In the genomic region with DNA sequence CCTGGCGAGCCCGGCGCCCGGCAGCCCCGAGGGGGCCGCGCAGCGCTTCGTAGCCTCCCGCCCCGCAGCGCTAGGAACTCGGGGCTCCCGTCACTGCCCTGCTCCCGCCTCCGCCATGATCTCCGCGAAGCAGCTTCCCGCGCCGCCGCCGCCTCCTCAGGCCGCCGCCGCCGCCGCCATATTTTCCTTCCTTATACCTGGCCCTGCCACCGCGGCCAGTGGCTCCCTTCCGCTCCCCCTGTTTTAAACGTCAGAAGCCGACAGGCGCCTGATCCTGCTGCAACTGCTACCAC, we compare ENCODE assay signal across 8 cellular contexts. TPM values are rescaled to one million over a fixed set of nuclear protein-coding genes. Genes with fewer than 3 reads are reported as not detected.
DNase-seq lines count a peak whose midpoint lies in the region; ATAC-seq and TF ChIP-seq lines count a peak whose summit lies in the region.

No MANE protein-coding gene starts in this region.

- CTCF ChIA-PET in BJ (lab: Yijun Ruan, JAX), result no interaction called here
- CTCF ChIA-PET in activated CD8-positive, alpha-beta T cell treated with anti-CD3 and anti-CD28 coated beads, Interleukin-2, amount 10 ng/mL, durations not matched to agents 7 days and 5 days (lab: Charles Lee), result interaction anchor here (0.6 to 1.8 kb wide), 2 partner anchors 34 to 192 kb away, joined by 3 to 4 read pairs; no protein-coding TSS in a partner anchor

- H3K9me2 ChIP-seq in hepatocyte (replicated peaks; ENCODE audit: insufficient read depth), result no peaks in the 10 kb centered on the region

- H3K27me3 Mint-ChIP-seq in activated CD8-positive, alpha-beta T cell treated with anti-CD3 and anti-CD28 coated beads, Interleukin-2, amount 10 ng/mL, durations not matched to agents 7 days and 5 days (ENCODE audit: low read depth), result peaks cover 3% of the 10 kb centered on the region

- H3K9ac ChIP-seq in smooth muscle cell (ENCODE audit: low read depth), result peak overlapping the region; percentile 95

- peaks cover 9% of the 10 kb centered on the region for H3K4me1 ChIP-seq in hepatocyte (ENCODE audit: insufficient read depth)
- peaks cover 11% of the 10 kb centered on the region for H3K4me1 ChIP-seq in smooth muscle cell (ENCODE audit: low read depth)

- peak overlapping the region; percentile 100 for H3K4me3 Mint-ChIP-seq in activated CD8-positive, alpha-beta T cell treated with anti-CD3 and anti-CD28 coated beads, Interleukin-2, amount 10 ng/mL, durations not matched to agents 7 days and 5 days

- H3K4me1 Mint-ChIP-seq in activated CD8-positive, alpha-beta T cell treated with anti-CD3 and anti-CD28 coated beads, Interleukin-2, amount 10 ng/mL, durations not matched to agents 7 days and 5 days (ENCODE audit: low read depth), result peaks cover 25% of the 10 kb centered on the region

- peak overlapping the region; percentile 99 for H3K27ac ChIP-seq in hepatocyte
- peak overlapping the region; percentile 100 for H3K27ac ChIP-seq in smooth muscle cell (ENCODE audit: low read depth)

- H3K9me3 ChIP-seq in hepatocyte (ENCODE audit: low read depth), result no peaks in the 10 kb centered on the region
- no peaks in the 10 kb centered on the region for H3K9me3 ChIP-seq in smooth muscle cell (replicated peaks; ENCODE audit: low read depth)

- ATAC-seq in GM19324 (IDR thresholded peaks at IDR 0.05; ENCODE audit: low FRiP score, unreplicated experiment) (peak; percentile 35), HG03342 (IDR thresholded peaks at IDR 0.05; ENCODE audit: unreplicated experiment) (peak; percentile 15)
- peak; percentile 55 for ATAC-seq in activated CD8-positive, alpha-beta T cell treated with anti-CD3 and anti-CD28 coated beads, Interleukin-2, amount 10 ng/mL, durations not matched to agents 7 days and 5 days

- no peak for DNase-seq in BJ (ENCODE audit: low read depth)
- DNase-seq in activated CD8-positive, alpha-beta T cell treated with anti-CD3 and anti-CD28 coated beads, Interleukin-2, amount 10 ng/mL, durations not matched to agents 7 days and 5 days, result no peak
- no peak for DNase-seq in hepatocyte (ENCODE audit: low spot score)
- DNase-seq in smooth muscle cell (lab: John Stamatoyannopoulos, UW; ENCODE audit: unreplicated experiment), result no peak
- DNase-seq in NCI-H1048 (lab: John Stamatoyannopoulos, UW), result no peak
- DNase-seq in SHP77 (lab: John Stamatoyannopoulos, UW), result no peak

- peaks cover 3% of the 10 kb centered on the region for H3F3A ChIP-seq in smooth muscle cell (ENCODE audit: low read depth)

- peak overlapping the region; percentile 100 for H3K27ac Mint-ChIP-seq in activated CD8-positive, alpha-beta T cell treated with anti-CD3 and anti-CD28 coated beads, Interleukin-2, amount 10 ng/mL, durations not matched to agents 7 days and 5 days

- TF ChIP-seq CTCF in BJ (IDR thresholded peaks at IDR 0.05; ENCODE audit: insufficient read depth, low read depth, low read length) (no peak), hepatocyte (IDR thresholded peaks at IDR 0.05; ENCODE audit: poor library complexity) (no peak), smooth muscle cell (IDR thresholded peaks at IDR 0.05; ENCODE audit: borderline replicate concordance, insufficient read depth, poor library complexity, severe bottlenecking) (no peak)

- peak overlapping the region; percentile 65 for H2AFZ ChIP-seq in hepatocyte
- peak overlapping the region; percentile 99 for H2AFZ ChIP-seq in smooth muscle cell (ENCODE audit: low read depth)

- H3K4me3 ChIP-seq in BJ (ENCODE audit: low read depth, low read length), result peak overlapping the region; percentile 75
- peak overlapping the region; percentile 87 for H3K4me3 ChIP-seq in hepatocyte
- peak overlapping the region; percentile 94 for H3K4me3 ChIP-seq in smooth muscle cell

- WGBS in hepatocyte (ENCODE audit: low lambda C conversion rate, missing lambda C conversion rate), result 0% methylated on average over 19 of the region's 34 CpGs
- 2% methylated on average over 20 of the region's 34 CpGs for WGBS in smooth muscle cell (ENCODE audit: low lambda C conversion rate)

- POLR2A ChIA-PET in BJ (lab: Charles Lee), result no interaction called here
- POLR2A ChIA-PET in activated CD8-positive, alpha-beta T cell treated with anti-CD3 and anti-CD28 coated beads, Interleukin-2, amount 10 ng/mL, durations not matched to agents 7 days and 5 days (lab: Charles Lee), result interaction anchor here (0.6 to 2.5 kb wide), 24 partner anchors 8 to 608 kb away, joined by 3 to 14 read pairs (median 4); partner anchors contain the start of gene TRIP11

- no peaks in the 10 kb centered on the region for H3K36me3 ChIP-seq in BJ (ENCODE audit: control insufficient read depth, insufficient read depth, low read length)
- no peaks in the 10 kb centered on the region for H3K36me3 ChIP-seq in hepatocyte (replicated peaks; ENCODE audit: insufficient read depth, low read depth)
- no peaks in the 10 kb centered on the region for H3K36me3 ChIP-seq in smooth muscle cell (ENCODE audit: low read depth)

- H3K27me3 ChIP-seq in BJ (ENCODE audit: control insufficient read depth, insufficient read depth, low read length) (no peaks in the 10 kb centered on the region; the same call in 1 of the 2 replicates), hepatocyte (no peaks in the 10 kb centered on the region), smooth muscle cell (ENCODE audit: low read depth) (no peaks in the 10 kb centered on the region)

- H3K79me2 ChIP-seq in hepatocyte (peaks cover 55% of the 10 kb centered on the region), smooth muscle cell (ENCODE audit: low read depth) (peaks cover 49% of the 10 kb centered on the region)

- H3K4me2 ChIP-seq in hepatocyte, result peak overlapping the region; percentile 83
- H3K4me2 ChIP-seq in smooth muscle cell, result peak overlapping the region; percentile 89

- H4K20me1 ChIP-seq in hepatocyte (ENCODE audit: insufficient read depth, poor library complexity, severe bottlenecking), result peaks cover 45% of the 10 kb centered on the region
- H4K20me1 ChIP-seq in smooth muscle cell (ENCODE audit: low read depth), result peaks cover 41% of the 10 kb centered on the region

- H3K9me3 Mint-ChIP-seq in activated CD8-positive, alpha-beta T cell treated with anti-CD3 and anti-CD28 coated beads, Interleukin-2, amount 10 ng/mL, durations not matched to agents 7 days and 5 days (ENCODE audit: insufficient read depth), result no peaks in the 10 kb centered on the region

- H3K36me3 Mint-ChIP-seq in activated CD8-positive, alpha-beta T cell treated with anti-CD3 and anti-CD28 coated beads, Interleukin-2, amount 10 ng/mL, durations not matched to agents 7 days and 5 days (ENCODE audit: low read depth), result peaks cover 40% of the 10 kb centered on the region

RNA-seq across cellular contexts. Expression of gene PPP4R3A, which starts 0.3 kb away (rescaled TPM):
- polyA plus RNA-seq in BJ (2011; rRNA removed) (18.3 and 36.1 TPM in 2 replicates), hepatocyte (47.6 and 55.7 TPM in 2 replicates), smooth muscle cell (35.3 and 49.2 TPM in 2 replicates)
- polyA minus RNA-seq in BJ (2011; rRNA and poly(A)+ RNA removed), result 17.4 and 19.9 TPM in 2 replicates
- total RNA-seq in activated CD8-positive, alpha-beta T cell treated with anti-CD3 and anti-CD28 coated beads, Interleukin-2, amount 10 ng/mL, durations not matched to agents 7 days and 5 days, result 100 to 1,000 TPM; 121 to 129 TPM
- total RNA-seq in hepatocyte (76.5 and 85.7 TPM in 2 replicates), smooth muscle cell (62.7 and 76.4 TPM in 2 replicates)
